ENCODE assay signal across 21 cellular contexts in genomic region chr1:23897083-23897482, GRCh38. TPM values are rescaled to one million over a fixed set of nuclear protein-coding genes. Genes with fewer than 3 reads are reported as not detected.
DNase-seq lines count a peak whose midpoint lies in the region; ATAC-seq and TF ChIP-seq lines count a peak whose summit lies in the region.
"Had no signal": no experiment of that assay in that cellular context is flagged by ENCODE, and none has a peak within 500 bp of the region (broad histone marks: within the 10 kb centered on the region; RNA-seq: fewer than 3 reads in every experiment).

No MANE protein-coding gene starts in this region.

- peak overlapping the region; percentile 86 for H3K27ac Mint-ChIP-seq in central memory CD8-positive, alpha-beta T cell (ENCODE audit: low read depth)
- H3K27ac Mint-ChIP-seq: endodermal cell, nephron progenitor cell, progenitor cell of endocrine pancreas had no signal

- no peaks in the 10 kb centered on the region for H3K27me3 Mint-ChIP-seq in central memory CD8-positive, alpha-beta T cell
- H3K27me3 Mint-ChIP-seq in activated T-cell treated with anti-CD3 and anti-CD28 coated beads, Interleukin-2, amount 50 U/mL, for 4 hours (ENCODE audit: low read depth), result peaks cover 5% of the 10 kb centered on the region
- H3K27me3 Mint-ChIP-seq: memory B cell had no signal

- H3K27ac ChIP-seq in neutrophil, result peak overlapping the region; percentile 74
- H3K27ac ChIP-seq: suprapubic skin had no signal

- no peaks in the 10 kb centered on the region for H3K9me3 ChIP-seq in neutrophil
- H3K9me3 ChIP-seq: suprapubic skin had no signal

- peaks cover 11% of the 10 kb centered on the region for H3K36me3 Mint-ChIP-seq in central memory CD8-positive, alpha-beta T cell (ENCODE audit: insufficient read depth)
- no peaks in the 10 kb centered on the region for H3K36me3 Mint-ChIP-seq in activated T-cell treated with anti-CD3 and anti-CD28 coated beads, Interleukin-2, amount 50 U/mL, for 4 hours (ENCODE audit: insufficient read depth)

- H3K27me3 ChIP-seq in neutrophil, result peaks cover 19% of the 10 kb centered on the region
- H3K27me3 ChIP-seq: suprapubic skin had no signal

- no peak overlapping the region for H3K4me3 ChIP-seq in GM12865 (ENCODE audit: low read depth, low read length)
- H3K4me3 ChIP-seq in neutrophil (ENCODE audit: low read depth in 1 of 2, low read length in 1 of 2), result peak overlapping the region in 1 of 2 experiments; percentile 6
- H3K4me3 ChIP-seq: suprapubic skin had no signal

- TF ChIP-seq CTCF in GM12865 (IDR thresholded peaks at IDR 0.05; ENCODE audit: insufficient read depth, low read depth, low read length, missing control alignments) (no peak), neutrophil (IDR thresholded peaks at IDR 0.05) (no peak)

- DNase-seq in GM12865 (ENCODE audit: low read depth), result peak; percentile 71
- DNase-seq in MV-4-11 (lab: John Stamatoyannopoulos, UW), result peak; percentile 75
- DNase-seq in central memory CD8-positive, alpha-beta T cell (ENCODE audit: low spot score in 2 of 2), result no peak
- DNase-seq in activated T-cell treated with anti-CD3 and anti-CD28 coated beads, Interleukin-2, amount 50 U/mL, for 4 hours, result no peak
- DNase-seq in HT-29 (ENCODE audit: low spot score), result no peak
- no peak for DNase-seq in NCI-H524 treated with DMSO at 0.1 percent for 48 hours (lab: John Stamatoyannopoulos, UW)
- DNase-seq: activated CD4-positive, alpha-beta T cell treated with anti-CD3 and anti-CD28 coated beads, Interleukin-2, amount 50 U/mL, for 1 hour; activated naive CD4-positive, alpha-beta T cell treated with Interleukin-2 at 50 U/mL for 16 hours; aorta; endodermal cell; NCI-H2029; NCI-H510A; nephron progenitor cell; small intestine had no signal

- peak overlapping the region; percentile 33 for H3K4me3 Mint-ChIP-seq in central memory CD8-positive, alpha-beta T cell
- H3K4me3 Mint-ChIP-seq in activated T-cell treated with anti-CD3 and anti-CD28 coated beads, Interleukin-2, amount 50 U/mL, for 4 hours, result no peak overlapping the region
- H3K4me3 Mint-ChIP-seq: endodermal cell, nephron progenitor cell had no signal

- H3K4me1 Mint-ChIP-seq in central memory CD8-positive, alpha-beta T cell, result peaks cover 41% of the 10 kb centered on the region
- peaks cover 17% of the 10 kb centered on the region for H3K4me1 Mint-ChIP-seq in activated T-cell treated with anti-CD3 and anti-CD28 coated beads, Interleukin-2, amount 50 U/mL, for 4 hours (ENCODE audit: low read depth)
- H3K4me1 Mint-ChIP-seq: endodermal cell had no signal

- no peaks in the 10 kb centered on the region for H3K36me3 ChIP-seq in neutrophil
- H3K36me3 ChIP-seq: suprapubic skin had no signal

- H3K4me1 ChIP-seq in neutrophil (ENCODE audit: control insufficient read depth in 1 of 2, insufficient read depth in 1 of 2, low read depth in 1 of 2, low read length in 1 of 2), result peaks cover 35 to 36% of the 10 kb centered on the region in 2 experiments

- peak; percentile 10 for ATAC-seq in central memory CD8-positive, alpha-beta T cell (replicated peaks; ENCODE audit: extremely low read depth, poor library complexity, severe bottlenecking)
- no peak for ATAC-seq in activated T-cell treated with anti-CD3 and anti-CD28 coated beads, Interleukin-2, amount 50 U/mL, for 4 hours
- ATAC-seq in SK-N-SH treated with all-trans-retinoic acid at 6 μM for 48 hours, result no peak
- ATAC-seq: Panc1 had no signal

- no peaks in the 10 kb centered on the region for H3K9me3 Mint-ChIP-seq in central memory CD8-positive, alpha-beta T cell
- no peaks in the 10 kb centered on the region for H3K9me3 Mint-ChIP-seq in activated T-cell treated with anti-CD3 and anti-CD28 coated beads, Interleukin-2, amount 50 U/mL, for 4 hours
- H3K9me3 Mint-ChIP-seq: endodermal cell, memory B cell had no signal

TF ChIP-seq in SK-N-SH treated with all-trans-retinoic acid at 6 μM for 48 hours, 23 proteins besides CTCF, POLR2A, EP300 and RAD21:
- TF ChIP-seq ESRRG (CRISPR knock-in tag; IDR thresholded peaks at IDR 0.05) (no peak), PPARA (CRISPR knock-in tag; IDR thresholded peaks at IDR 0.05; ENCODE audit: borderline replicate concordance) (no peak), RARB (CRISPR knock-in tag; IDR thresholded peaks at IDR 0.05) (no peak), TOX (CRISPR knock-in tag; IDR thresholded peaks at IDR 0.05; ENCODE audit: borderline replicate concordance) (no peak), TCF4 (CRISPR knock-in tag; IDR thresholded peaks at IDR 0.05; ENCODE audit: borderline replicate concordance) (no peak), ZC3H10 (CRISPR knock-in tag; IDR thresholded peaks at IDR 0.05) (no peak)

RNA-seq across cellular contexts. Expression of gene CNR2, which starts 16.1 kb away (rescaled TPM):
- under 1 TPM; 0.05 to 0.24 (median 0.10) TPM for total RNA-seq in activated T-cell treated with anti-CD3 and anti-CD28 coated beads, Interleukin-2, amount 50 U/mL, for 4 hours
- not detected in 2 replicates for total RNA-seq in HT-29 (2014; rRNA removed; shearing (Covaris generic))
- total RNA-seq: chondrocyte, endodermal cell, progenitor cell of endocrine pancreas, suprapubic skin had no signal

RNA-seq across cellular contexts. Expression of gene FUCA1, which starts 29.0 kb away (rescaled TPM):
- total RNA-seq in activated T-cell treated with anti-CD3 and anti-CD28 coated beads, Interleukin-2, amount 50 U/mL, for 4 hours, result 1 to 10 TPM; 4.8 to 6.0 (median 5.5) TPM
- total RNA-seq in HT-29 (2014; rRNA removed; shearing (Covaris generic)), result 39.2 and 42.7 TPM in 2 replicates

Comparison
In these comparisons a context has a peak if more than half of its experiments do, and no peak if none do; other contexts are left out.
1. DNase-seq: peak in GM12865 (single experiment) and MV-4-11 (single experiment); none in central memory CD8-positive, alpha-beta T cell (0 of 2), activated T-cell treated with anti-CD3 and anti-CD28 coated beads, Interleukin-2, amount 50 U/mL, for 4 hours (single experiment), HT-29 (single experiment) and NCI-H524 treated with DMSO at 0.1 percent for 48 hours (single experiment).